ENCODE assay signal across 21 cellular contexts in the genomic region with DNA sequence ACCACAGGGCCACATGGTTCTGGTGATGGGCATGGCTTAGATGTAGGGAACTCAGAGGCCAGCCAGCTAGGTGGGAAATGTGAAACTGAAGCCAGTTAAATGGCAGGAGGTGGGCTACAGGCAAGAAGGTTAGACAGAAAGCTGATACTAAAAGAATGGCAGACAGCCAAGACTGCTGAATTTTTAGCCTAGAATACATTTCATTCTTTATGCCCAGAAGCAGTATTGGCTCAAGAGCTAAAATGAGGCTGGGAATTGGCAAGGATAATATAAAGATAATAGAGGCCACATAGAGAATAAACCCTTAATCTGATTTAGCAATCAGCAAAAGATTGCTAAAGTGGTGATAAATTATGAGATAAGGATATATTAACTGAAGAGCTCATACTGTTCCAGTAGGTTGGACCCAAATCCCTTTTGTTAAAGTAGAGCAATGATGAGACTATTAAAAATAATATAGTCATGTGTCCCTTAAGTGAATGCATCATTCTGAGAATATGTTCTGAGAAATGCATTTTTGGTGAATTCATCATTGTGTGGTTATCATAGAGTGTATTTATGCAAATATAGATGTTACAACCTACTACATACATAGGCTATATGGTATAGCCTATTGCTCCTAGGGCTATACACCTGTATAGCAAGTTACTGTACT.
DNase-seq lines count a peak whose midpoint lies in the region; ATAC-seq and TF ChIP-seq lines count a peak whose summit lies in the region.
"Had no signal": no experiment of that assay in that cellular context is flagged by ENCODE, and none has a peak within 500 bp of the region (broad histone marks: within the 10 kb centered on the region; RNA-seq: fewer than 3 reads in every experiment).

No MANE protein-coding gene starts in this region.

- no peaks in the 10 kb centered on the region for H3K36me3 ChIP-seq in Caco-2 (ENCODE audit: control insufficient read depth, insufficient read depth, low read length)
- no peaks in the 10 kb centered on the region for H3K36me3 ChIP-seq in WERI-Rb-1
- H3K36me3 ChIP-seq: SJCRH30 had no signal

- no peaks in the 10 kb centered on the region for H3K9me3 Mint-ChIP-seq in osteocyte (ENCODE audit: unreplicated experiment)
- H3K9me3 Mint-ChIP-seq in Caco-2 (ENCODE audit: unreplicated experiment): no peaks in the 10 kb centered on the region
- H3K9me3 Mint-ChIP-seq: CD8-positive, alpha-beta T cell had no signal

- no peak overlapping the region for H3K27ac ChIP-seq in WERI-Rb-1
- H3K27ac ChIP-seq: SJCRH30, VCaP had no signal

- POLR2A ChIA-PET in Caco-2 (lab: Charles Lee): no interaction called here

- H3K4me1 Mint-ChIP-seq in osteocyte (ENCODE audit: unreplicated experiment) (peaks cover 52% of the 10 kb centered on the region), Caco-2 (ENCODE audit: low read depth, unreplicated experiment) (no peaks in the 10 kb centered on the region)

- H3K27me3 Mint-ChIP-seq in osteocyte (ENCODE audit: unreplicated experiment) (no peaks in the 10 kb centered on the region), Caco-2 (ENCODE audit: insufficient read depth, unreplicated experiment) (no peaks in the 10 kb centered on the region)

- H3K4me3 ChIP-seq in Caco-2 (ENCODE audit: low read depth, low read length): no peak overlapping the region
- no peak overlapping the region for H3K4me3 ChIP-seq in WERI-Rb-1 (ENCODE audit: low read depth, low read length)
- H3K4me3 ChIP-seq: SJCRH30 had no signal

- H3K4me1 ChIP-seq in Caco-2: no peaks in the 10 kb centered on the region
- H3K4me1 ChIP-seq: SJCRH30 had no signal

- H3K36me3 Mint-ChIP-seq in osteocyte (ENCODE audit: unreplicated experiment): no peaks in the 10 kb centered on the region
- H3K36me3 Mint-ChIP-seq in Caco-2 (ENCODE audit: insufficient read depth, unreplicated experiment): no peaks in the 10 kb centered on the region
- H3K36me3 Mint-ChIP-seq: CD8-positive, alpha-beta T cell had no signal

- BruUV-seq in Caco-2 (replicated peaks; lab: Mats Ljungman, UMichigan): no TSS peak

- TF ChIP-seq CTCF in osteocyte (IDR thresholded peaks at IDR 0.05) (no peak), Caco-2 (IDR thresholded peaks at IDR 0.05; ENCODE audit: insufficient read depth in 1 of 2, low read depth in 1 of 2, low read length in 1 of 2, severe bottlenecking in 1 of 2, unreplicated experiment in 1 of 2) (no peak), WERI-Rb-1 (IDR thresholded peaks at IDR 0.05; ENCODE audit: low read depth, low read length) (no peak)

- no peak for ATAC-seq in GM18867 (IDR thresholded peaks at IDR 0.05; ENCODE audit: unreplicated experiment)
- ATAC-seq: CD8-positive, alpha-beta T cell; left ventricle myocardium superior had no signal

- CTCF ChIA-PET in Caco-2 (lab: Charles Lee): no interaction called here

- no peaks in the 10 kb centered on the region for H3K27me3 ChIP-seq in Caco-2 (replicated peaks; ENCODE audit: control insufficient read depth, insufficient read depth, low read length)
- H3K27me3 ChIP-seq in WERI-Rb-1 (ENCODE audit: insufficient read depth, low read depth, severe bottlenecking): no peaks in the 10 kb centered on the region
- H3K27me3 ChIP-seq: SJCRH30 had no signal

- H3K9me3 ChIP-seq in Caco-2 (no peaks in the 10 kb centered on the region), WERI-Rb-1 (ENCODE audit: severe bottlenecking) (no peaks in the 10 kb centered on the region)
- H3K9me3 ChIP-seq: SJCRH30 had no signal

- H3K4me3 Mint-ChIP-seq in osteocyte (ENCODE audit: unreplicated experiment): no peak overlapping the region
- H3K4me3 Mint-ChIP-seq in Caco-2 (ENCODE audit: unreplicated experiment): no peak overlapping the region
- H3K4me3 Mint-ChIP-seq: CD8-positive, alpha-beta T cell had no signal

- H3K27ac Mint-ChIP-seq in osteocyte (ENCODE audit: unreplicated experiment) (peak overlapping the region; percentile 86), Caco-2 (ENCODE audit: unreplicated experiment) (no peak overlapping the region)
- H3K27ac Mint-ChIP-seq: CD8-positive, alpha-beta T cell had no signal

- intact Hi-C loops in Caco-2 (cut with micrococcal nuclease; ENCODE audit: unreplicated experiment): no loop called here

- DNase-seq in HCEC 1CT (peak; percentile 82), amniotic stem cell (lab: John Stamatoyannopoulos, UW) (peak; percentile 40), fibroblast of gingiva (ENCODE audit: low read depth) (peak; percentile 16), osteocyte (ENCODE audit: extremely low spot score, unreplicated experiment) (no peak), Caco-2 (no peak), ureter (ENCODE audit: low spot score) (no peak), WERI-Rb-1 (no peak)
- DNase-seq: activated CD4-positive, alpha-beta T cell treated with anti-CD3 and anti-CD28 coated beads, Interleukin-2, amount 50 U/mL, for 4 hours; activated gamma-delta T cell treated with Interleukin-2 at 50 U/mL for 16 hours; anterior cingulate cortex; CD8-positive, alpha-beta T cell; dermis blood vessel endothelial cell; left ventricle myocardium superior; NCI-H1092 treated with DMSO at 0.1 percent for 48 hours; NCI-H526; OCI-M1; stimulated activated CD4-positive, alpha-beta T cell treated with anti-CD3 and anti-CD28 coated beads, Interleukin-12 subunit alpha, Interleukin-12 subunit beta, amount 100 ng/mL, for 4 hours; T-helper 2 cell had no signal

Comparison
In these comparisons a context has a peak if more than half of its experiments do, and no peak if none do; other contexts are left out.
1. DNase-seq: peak in HCEC 1CT (single experiment), amniotic stem cell (single experiment) and fibroblast of gingiva (single experiment); none in osteocyte (single experiment), Caco-2 (0 of 2), ureter (single experiment) and WERI-Rb-1 (single experiment).